In the genomic region with DNA sequence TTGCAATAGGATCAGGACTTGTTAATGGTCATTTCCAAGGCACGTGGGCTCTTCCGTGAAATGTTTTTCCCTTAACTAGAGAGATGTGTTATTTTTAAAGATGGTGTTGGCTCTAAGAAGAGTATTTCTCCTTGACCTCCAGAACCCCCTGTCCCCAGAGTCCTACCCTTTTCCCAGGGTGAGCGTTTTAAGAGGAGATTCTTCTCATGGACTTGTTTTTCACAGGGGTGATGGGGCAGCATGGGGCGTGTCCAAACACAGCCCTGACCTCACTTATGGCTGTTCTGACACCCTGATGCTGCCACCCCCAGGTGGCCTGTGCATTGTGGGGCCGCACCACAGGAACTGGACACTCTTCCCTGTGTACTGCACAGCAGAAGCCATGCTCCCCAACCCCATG, we compare ENCODE assay signal across 25 cellular contexts.
DNase-seq lines count a peak whose midpoint lies in the region; ATAC-seq, FAIRE-seq and TF ChIP-seq lines count a peak whose summit lies in the region.
"Had no signal": no experiment of that assay in that cellular context is flagged by ENCODE, and none has a peak within 500 bp of the region (broad histone marks: within the 10 kb centered on the region; RNA-seq: fewer than 3 reads in every experiment).

No MANE protein-coding gene starts in this region.

- no peak for TF ChIP-seq RAD21 in H1 (IDR thresholded peaks at IDR 0.05 in 1 of 2, conservative IDR thresholded peaks at IDR 0.05 in 1 of 2; ENCODE audit: low read depth in 2 of 2, low read length in 2 of 2)

- H3K27ac ChIP-seq in H1 (ENCODE audit: low read depth, low read length) (no peak overlapping the region), neuronal stem cell (replicated peaks; ENCODE audit: low read length) (no peak overlapping the region)
- H3K27ac ChIP-seq: A549; BLaER1 treated with 17β-estradiol and CSF1 and Interleukin-3, amounts not matched to agents 10 nM and 100 nM had no signal

- H4K5ac ChIP-seq in H1 (ENCODE audit: insufficient read length, low read depth, low read length): no peak overlapping the region

- POLR2A ChIA-PET in H1 (lab: Charles Lee; ENCODE audit: partially characterized antibody): no interaction called here

- in situ Hi-C loops in GM13976 (cut with MboI; ENCODE audit: low sequenced_read_pairs, unreplicated experiment) (no loop called here), HAP-1 (cut with MboI; ENCODE audit: low sequenced_read_pairs) (no loop called here)

- H3K4me3 ChIP-seq in H1 (ENCODE audit: extremely low read depth in 1 of 4, insufficient read depth in 2 of 4, low read depth in 3 of 4, low read length in 4 of 4): no peak overlapping the region
- H3K4me3 ChIP-seq in neuronal stem cell (ENCODE audit: low read length in 2 of 2): no peak overlapping the region
- no peak overlapping the region for H3K4me3 ChIP-seq in HAP-1
- H3K4me3 ChIP-seq: A549; BLaER1 treated with 17β-estradiol and CSF1 and Interleukin-3, amounts not matched to agents 10 nM and 100 nM; GM23338 had no signal

- H2BK5ac ChIP-seq in H1 (ENCODE audit: low read depth, low read length) (peak overlapping the region; percentile 6; the same call in 1 of the 2 replicates), neuronal stem cell (ENCODE audit: low read length) (peak overlapping the region; percentile 69)

- no peaks in the 10 kb centered on the region for H4K20me1 ChIP-seq in H1 (replicated peaks in 1 of 2; ENCODE audit: control insufficient read depth in 1 of 2, insufficient read depth in 2 of 2, low read length in 2 of 2)

- no peak overlapping the region for H3K4me2 ChIP-seq in H1 (ENCODE audit: insufficient read depth in 1 of 2, low read depth in 2 of 2, low read length in 2 of 2)
- H3K4me2 ChIP-seq in neuronal stem cell (ENCODE audit: insufficient read depth, low read length, poor library complexity, severe bottlenecking): no peak overlapping the region
- H3K4me2 ChIP-seq: A549; BLaER1 treated with 17β-estradiol and CSF1 and Interleukin-3, amounts not matched to agents 10 nM and 100 nM; GM23338 had no signal

- no peaks in the 10 kb centered on the region for H3K79me2 ChIP-seq in H1 (ENCODE audit: control insufficient read depth in 1 of 2, insufficient read depth in 2 of 2, low read length in 2 of 2)

- no peak overlapping the region for H2BK15ac ChIP-seq in H1 (ENCODE audit: low read length)
- H2BK15ac ChIP-seq in neuronal stem cell (ENCODE audit: low read length): no peak overlapping the region

- H3K79me1 ChIP-seq in H1 (ENCODE audit: low read depth, low read length): no peaks in the 10 kb centered on the region; the same call in 1 of the 2 replicates
- H3K79me1 ChIP-seq in neuronal stem cell (ENCODE audit: low read depth, low read length): peaks cover 6% of the 10 kb centered on the region

- H3K9me3 ChIP-seq in H1 (ENCODE audit: insufficient read depth in 2 of 2, low read depth in 1 of 2, low read length in 1 of 2) (peaks cover 0 to 4% of the 10 kb centered on the region in 2 experiments; a peak in 3 of 4 replicates), neuronal stem cell (replicated peaks in 1 of 2; ENCODE audit: control insufficient read depth in 2 of 2, insufficient read depth in 1 of 2, low read depth in 1 of 2, low read length in 2 of 2) (peaks cover 7 to 15% of the 10 kb centered on the region in 2 donors), HAP-1 (peaks cover 7% of the 10 kb centered on the region; the same call in 1 of the 2 replicates)
- H3K9me3 ChIP-seq: A549 had no signal

- H3K36me3 ChIP-seq in H1 (ENCODE audit: control insufficient read depth in 2 of 4, insufficient read depth in 4 of 4, low read length in 3 of 4) (no peaks in the 10 kb centered on the region), neuronal stem cell (replicated peaks in 1 of 2; ENCODE audit: control insufficient read depth in 2 of 2, insufficient read depth in 2 of 2, low read length in 2 of 2) (peaks cover 0 to 2% of the 10 kb centered on the region in 2 donors), HAP-1 (replicated peaks) (no peaks in the 10 kb centered on the region)
- H3K36me3 ChIP-seq: BE2C had no signal

- peak; percentile 22 for DNase-seq in GM13976 (ENCODE audit: low spot score)
- DNase-seq in H1 (ENCODE audit: low read depth in 1 of 2, low spot score in 2 of 2): no peak
- DNase-seq in neuronal stem cell (ENCODE audit: low spot score): no peak
- no peak for DNase-seq in stimulated activated effector memory CD8-positive, alpha-beta T cell treated with anti-CD3 and anti-CD28 coated beads, Interleukin-12 subunit alpha, Interleukin-12 subunit beta, amount 100 ng/mL, for 72 hours (ENCODE audit: low spot score in 2 of 2)
- DNase-seq in NCI-H1092 (lab: John Stamatoyannopoulos, UW): no peak
- DNase-seq in HAP-1 (ENCODE audit: low spot score in 2 of 2): no peak
- DNase-seq in DMS53 (lab: John Stamatoyannopoulos, UW): no peak
- DNase-seq: 8988T; ACHN; AML-193; BE2C; CD4-positive, alpha-beta T cell; CD8-positive, alpha-beta memory T cell; DMS 273 treated with DMSO at 0.1 percent for 48 hours; DMS79 treated with DMSO at 0.1 percent for 48 hours; GF-D8; HCEC 1CT had no signal

- H3K27me3 ChIP-seq in H1 (replicated peaks in 1 of 4; ENCODE audit: control insufficient read depth in 3 of 4, extremely low read depth in 1 of 4, insufficient read depth in 3 of 4, low read length in 3 of 4): no peaks in the 10 kb centered on the region
- H3K27me3 ChIP-seq in neuronal stem cell (ENCODE audit: control insufficient read depth in 3 of 3, insufficient read depth in 3 of 3, low read depth in 1 of 3, low read length in 3 of 3): no peaks in the 10 kb centered on the region
- no peaks in the 10 kb centered on the region for H3K27me3 ChIP-seq in HAP-1 (ENCODE audit: low read depth)
- H3K27me3 ChIP-seq: BE2C; BLaER1 treated with 17β-estradiol and CSF1 and Interleukin-3, amounts not matched to agents 10 nM and 100 nM had no signal

- no peak overlapping the region for H4K91ac ChIP-seq in H1 (replicated peaks; ENCODE audit: insufficient read length, low read length)
- no peak overlapping the region for H4K91ac ChIP-seq in neuronal stem cell (ENCODE audit: low read depth, low read length, poor library complexity)

- H3K56ac ChIP-seq in H1 (replicated peaks; ENCODE audit: insufficient read length, low read depth, low read length): no peak overlapping the region

- H3K4me3 Mint-ChIP-seq in stimulated activated effector memory CD8-positive, alpha-beta T cell treated with anti-CD3 and anti-CD28 coated beads, Interleukin-12 subunit alpha, Interleukin-12 subunit beta, amount 100 ng/mL, for 72 hours: no peak overlapping the region
- H3K4me3 Mint-ChIP-seq: CD14-positive monocyte; CD4-positive, alpha-beta T cell; CD8-positive, alpha-beta memory T cell; GM23338 had no signal

- H2AFZ ChIP-seq in H1 (ENCODE audit: low read length) (no peak overlapping the region), neuronal stem cell (ENCODE audit: low read length) (no peak overlapping the region)
- H2AFZ ChIP-seq: GM23338 had no signal

- H3K4me1 ChIP-seq in H1 (replicated peaks in 1 of 4; ENCODE audit: control insufficient read depth in 3 of 4, insufficient read depth in 4 of 4, low read length in 3 of 4): peaks cover 2 to 22% (median 7%) of the 10 kb centered on the region in 4 experiments
- peaks cover 7 to 9% of the 10 kb centered on the region in 2 donors for H3K4me1 ChIP-seq in neuronal stem cell (ENCODE audit: control insufficient read depth in 2 of 2, insufficient read depth in 1 of 2, low read depth in 1 of 2, low read length in 2 of 2)
- no peaks in the 10 kb centered on the region for H3K4me1 ChIP-seq in HAP-1
- H3K4me1 ChIP-seq: BLaER1 treated with 17β-estradiol and CSF1 and Interleukin-3, amounts not matched to agents 10 nM and 100 nM had no signal

- no peak overlapping the region for H2BK20ac ChIP-seq in H1 (ENCODE audit: low read length)

- H3K14ac ChIP-seq in H1 (ENCODE audit: insufficient read length): no peak overlapping the region
- H3K14ac ChIP-seq in neuronal stem cell (ENCODE audit: low read length): peak overlapping the region; percentile 92

- peak overlapping the region; percentile 68 for H3K27ac Mint-ChIP-seq in stimulated activated effector memory CD8-positive, alpha-beta T cell treated with anti-CD3 and anti-CD28 coated beads, Interleukin-12 subunit alpha, Interleukin-12 subunit beta, amount 100 ng/mL, for 72 hours
- H3K27ac Mint-ChIP-seq: CD14-positive monocyte; CD4-positive, alpha-beta T cell; GM23338 had no signal

- H3K9me3 Mint-ChIP-seq in stimulated activated effector memory CD8-positive, alpha-beta T cell treated with anti-CD3 and anti-CD28 coated beads, Interleukin-12 subunit alpha, Interleukin-12 subunit beta, amount 100 ng/mL, for 72 hours: no peaks in the 10 kb centered on the region
- H3K9me3 Mint-ChIP-seq: CD4-positive, alpha-beta T cell had no signal

- no peak overlapping the region for H2AK5ac ChIP-seq in H1 (ENCODE audit: low read depth, low read length)
- peak overlapping the region; percentile 71 for H2AK5ac ChIP-seq in neuronal stem cell (ENCODE audit: low read depth, low read length)

- no peak for ATAC-seq in stimulated activated effector memory CD8-positive, alpha-beta T cell treated with anti-CD3 and anti-CD28 coated beads, Interleukin-12 subunit alpha, Interleukin-12 subunit beta, amount 100 ng/mL, for 72 hours
- ATAC-seq: A549, GM23338 had no signal

- H2BK120ac ChIP-seq in H1 (replicated peaks; ENCODE audit: low read depth, low read length) (no peak overlapping the region), neuronal stem cell (ENCODE audit: low read depth, low read length) (no peak overlapping the region)

- H3K4ac ChIP-seq in H1 (replicated peaks; ENCODE audit: insufficient read length, low read depth, low read length): no peak overlapping the region
- H3K4ac ChIP-seq in neuronal stem cell (ENCODE audit: low read length): no peak overlapping the region

- WGBS in H1 (ENCODE audit: extremely low coverage in 1 of 2, insufficient coverage in 1 of 2, insufficient read length in 1 of 2, insufficient replicate concordance in 2 of 2, low coverage in 1 of 2, low lambda C conversion rate in 2 of 2, missing lambda C conversion rate in 1 of 2), 2 experiments: 94% methylated on average over 5 of the region's 5 CpGs; no CpG with 5 or more reads in 1 of the 2 experiments
- no CpG with 5 or more reads among the region's 5 CpGs for WGBS in neuronal stem cell (ENCODE audit: extremely low coverage in 2 of 2, insufficient read length in 2 of 2, insufficient replicate concordance in 1 of 2), 2 donors

- 0 out of 2 replicates have a peak overlapping the region, but pooled peaks have one; percentile 35 for H2BK12ac ChIP-seq in H1 (ENCODE audit: low read depth, low read length)
- H2BK12ac ChIP-seq in neuronal stem cell (ENCODE audit: low read length): no peak overlapping the region

- no peak for FAIRE-seq in H1 (lab: Jason Lieb, UNC)
- FAIRE-seq: A549, D721Med, GM12891, GM19239, H54 had no signal

- CTCF ChIA-PET in H1 (lab: Charles Lee; ENCODE audit: partially characterized antibody): no interaction called here

- H3K9ac ChIP-seq in H1 (replicated peaks in 1 of 4; ENCODE audit: extremely low read depth in 1 of 4, low read depth in 3 of 4, low read length in 3 of 4) (no peak overlapping the region), neuronal stem cell (ENCODE audit: low read depth, low read length, poor library complexity) (peak overlapping the region; percentile 66)
- H3K9ac ChIP-seq: BLaER1 treated with 17β-estradiol and CSF1 and Interleukin-3, amounts not matched to agents 10 nM and 100 nM had no signal

- TF ChIP-seq EP300 in H1 (IDR thresholded peaks at IDR 0.05; ENCODE audit: borderline replicate concordance in 1 of 2, low read depth in 2 of 2, low read length in 2 of 2): no peak

- H3K23me2 ChIP-seq in H1 (ENCODE audit: low read depth, low read length): no peaks in the 10 kb centered on the region

- TF ChIP-seq POLR2A in H1 (IDR thresholded peaks at IDR 0.05; ENCODE audit: control extremely low read depth in 1 of 2, low read depth in 2 of 2, low read length in 2 of 2): no peak

- H3K18ac ChIP-seq in H1 (ENCODE audit: extremely low read depth, low read length) (no peak overlapping the region), neuronal stem cell (ENCODE audit: low read length) (peak overlapping the region; percentile 89)

- peaks cover 25% of the 10 kb centered on the region for H3K36me3 Mint-ChIP-seq in stimulated activated effector memory CD8-positive, alpha-beta T cell treated with anti-CD3 and anti-CD28 coated beads, Interleukin-12 subunit alpha, Interleukin-12 subunit beta, amount 100 ng/mL, for 72 hours

- peaks cover 46% of the 10 kb centered on the region for H3K4me1 Mint-ChIP-seq in stimulated activated effector memory CD8-positive, alpha-beta T cell treated with anti-CD3 and anti-CD28 coated beads, Interleukin-12 subunit alpha, Interleukin-12 subunit beta, amount 100 ng/mL, for 72 hours
- H3K4me1 Mint-ChIP-seq: CD14-positive monocyte had no signal

- H4K8ac ChIP-seq in H1 (ENCODE audit: extremely low read depth, insufficient read depth, low read length): no peak overlapping the region
- H4K8ac ChIP-seq in neuronal stem cell (ENCODE audit: low read depth, low read length): peak overlapping the region; percentile 48

- TF ChIP-seq CTCF in GM13976 (IDR thresholded peaks at IDR 0.05; ENCODE audit: borderline replicate concordance, control extremely low read depth, extremely low read depth, insufficient read depth, missing control alignments) (no peak), H1 (IDR thresholded peaks at IDR 0.05; ENCODE audit: control extremely low read depth in 1 of 3, insufficient read depth in 1 of 3, low read depth in 1 of 3, low read length in 3 of 3) (no peak)

- no peak overlapping the region for H3K23ac ChIP-seq in H1 (ENCODE audit: insufficient read length)
- peak overlapping the region; percentile 83 for H3K23ac ChIP-seq in neuronal stem cell (ENCODE audit: low read depth, low read length, poor library complexity)
